Comparison of ENCODE assay signal across 20 cellular contexts in the genomic region with DNA sequence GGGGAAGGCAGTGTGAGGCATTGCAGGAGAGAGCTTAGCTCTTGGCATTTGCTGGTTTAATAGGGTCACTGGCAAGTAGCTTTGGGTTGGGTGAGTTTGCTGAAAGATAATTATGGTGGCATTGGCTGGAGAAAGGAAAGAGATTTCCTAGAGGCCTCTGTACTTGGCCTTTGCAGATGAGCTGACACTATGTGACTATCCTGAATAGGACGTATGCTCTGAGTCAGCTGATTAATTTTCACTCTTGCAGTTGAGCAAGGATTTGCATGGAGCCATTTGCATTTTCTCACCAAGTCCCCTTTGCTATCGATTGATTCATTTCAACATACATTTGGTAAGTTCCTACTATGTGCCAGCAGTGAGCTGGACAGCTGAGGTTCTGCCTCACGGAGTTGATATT.
"Had no signal": no experiment of that assay in that cellular context is flagged by ENCODE, and none has a peak within 500 bp of the region (broad histone marks: within the 10 kb centered on the region; RNA-seq: fewer than 3 reads in every experiment).

No MANE protein-coding gene starts in this region.

- H3K27me3 Mint-ChIP-seq: activated naive CD8-positive, alpha-beta T cell had no signal

- DNase-seq: activated B cell treated with CpG ODN at 0.5 μM for 24 hours; activated CD4-positive, alpha-beta T cell treated with anti-CD3 and anti-CD28 coated beads for 48 hours; activated CD8-positive, alpha-beta memory T cell treated with anti-CD3 and anti-CD28 coated beads, Interleukin-2, amount 50 U/mL, for 4 hours; activated CD8-positive, alpha-beta T cell treated with anti-CD3 and anti-CD28 coated beads, Interleukin-2, amount 10 ng/mL, durations not matched to agents 7 days and 5 days; activated gamma-delta T cell; activated T-cell treated with anti-CD3 and anti-CD28 coated beads, Interleukin-2, amount 50 U/mL, for 72 hours; amniotic stem cell; cerebellar nuclear complex; effector CD8-positive, alpha-beta T cell; foreskin keratinocyte; mucosa of descending colon; nephron progenitor cell; stimulated activated CD4-positive, alpha-beta T cell treated with anti-CD3 and anti-CD28 coated beads, Interleukin-15, amount 100 ng/mL, for 24 hours; stimulated activated CD4-positive, alpha-beta T cell treated with anti-CD3 and anti-CD28 coated beads, Interleukin-4, amount 100 ng/mL, for 24 hours; stimulated activated naive CD4-positive, alpha-beta T cell; SW 1271; transverse colon had no signal

- H3K36me3 Mint-ChIP-seq: activated naive CD8-positive, alpha-beta T cell had no signal

- H3K27me3 ChIP-seq: foreskin keratinocyte, transverse colon, vagina had no signal

- H3K36me3 ChIP-seq: transverse colon, vagina had no signal

- H3K4me1 Mint-ChIP-seq: activated B cell treated with CpG ODN at 0.5 μM for 24 hours had no signal

- H3K9me3 ChIP-seq: mucosa of descending colon, transverse colon, vagina had no signal

- H3K9me3 Mint-ChIP-seq: activated B cell treated with CpG ODN at 0.5 μM for 24 hours; activated T-cell treated with anti-CD3 and anti-CD28 coated beads, Interleukin-2, amount 50 U/mL, for 72 hours; nephron progenitor cell had no signal

- H3K27ac Mint-ChIP-seq: activated B cell treated with CpG ODN at 0.5 μM for 24 hours; activated CD8-positive, alpha-beta T cell treated with anti-CD3 and anti-CD28 coated beads, Interleukin-2, amount 10 ng/mL, durations not matched to agents 7 days and 5 days; activated naive CD8-positive, alpha-beta T cell; activated T-cell treated with anti-CD3 and anti-CD28 coated beads, Interleukin-2, amount 50 U/mL, for 72 hours had no signal

- H3K4me3 ChIP-seq: mucosa of descending colon, skin epidermis, transverse colon, vagina had no signal

- H3K4me1 ChIP-seq: foreskin keratinocyte had no signal

- H3K4me3 Mint-ChIP-seq: activated B cell treated with CpG ODN at 0.5 μM for 24 hours; activated CD8-positive, alpha-beta T cell treated with anti-CD3 and anti-CD28 coated beads, Interleukin-2, amount 10 ng/mL, durations not matched to agents 7 days and 5 days; activated naive CD8-positive, alpha-beta T cell; activated T-cell treated with anti-CD3 and anti-CD28 coated beads, Interleukin-2, amount 50 U/mL, for 72 hours; nephron progenitor cell had no signal

- ATAC-seq: activated CD8-positive, alpha-beta T cell treated with anti-CD3 and anti-CD28 coated beads, Interleukin-2, amount 10 ng/mL, durations not matched to agents 7 days and 5 days; activated T-cell treated with anti-CD3 and anti-CD28 coated beads, Interleukin-2, amount 50 U/mL, for 72 hours; foreskin keratinocyte; mucosa of descending colon had no signal

- H3K27ac ChIP-seq: foreskin keratinocyte, skin epidermis, vagina had no signal
